24 cellular contexts compared by ENCODE assay signal in the genomic region with DNA sequence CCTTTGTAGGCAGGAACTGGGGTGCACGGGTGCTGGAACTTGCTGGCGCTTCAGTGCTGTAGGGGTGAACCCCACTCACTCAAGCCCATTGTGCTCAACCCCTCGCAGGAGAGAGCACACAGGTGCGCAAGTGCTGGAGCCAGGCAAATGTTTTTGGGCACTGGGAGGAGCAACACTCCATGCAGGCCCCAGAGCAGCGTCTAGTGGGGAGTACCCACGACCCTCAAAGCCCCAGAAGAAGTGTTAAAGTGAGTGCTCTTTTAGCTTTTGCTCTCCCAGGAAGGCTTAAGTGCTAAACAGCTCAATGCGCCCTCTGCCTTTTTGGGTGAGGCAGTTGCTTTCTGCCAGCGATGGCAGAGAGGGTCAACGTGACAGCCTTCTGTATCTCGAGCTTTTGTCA.
"Had no signal": no experiment of that assay in that cellular context is flagged by ENCODE, and none has a peak within 500 bp of the region (broad histone marks: within the 10 kb centered on the region; RNA-seq: fewer than 3 reads in every experiment).

No MANE protein-coding gene starts in this region.

- DNase-seq: activated B cell treated with CpG ODN at 0.5 μM for 24 hours; activated CD4-positive, alpha-beta memory T cell treated with anti-CD3 and anti-CD28 coated beads for 36 hours; activated CD4-positive, alpha-beta T cell treated with anti-CD3 and anti-CD28 coated beads for 48 hours; activated effector memory CD4-positive, alpha-beta T cell treated with Interleukin-2 at 50 U/mL for 16 hours; activated naive CD4-positive, alpha-beta T cell treated with anti-CD3 and anti-CD28 coated beads for 36 hours; activated naive CD8-positive, alpha-beta T cell treated with anti-CD3 and anti-CD28 coated beads, Interleukin-2, amount 10 ng/mL, durations not matched to agents 7 days and 5 days; activated T-cell treated with anti-CD3 and anti-CD28 coated beads, Interleukin-2, amount 50 U/mL, for 48 hours; amniotic stem cell; erythroblast; foreskin fibroblast; heart right ventricle; kidney; ovary; right cardiac atrium; stimulated activated CD4-positive, alpha-beta T cell treated with anti-CD3 and anti-CD28 coated beads, Interleukin-1b, Interleukin-23, amount 100 ng/mL, for 48 hours; stimulated activated naive CD8-positive, alpha-beta T cell treated with anti-CD3 and anti-CD28 coated beads, Interleukin-15, amount 100 ng/mL, for 72 hours; T-helper 1 cell; T-helper 9 cell; uterus had no signal

- H3K4me1 Mint-ChIP-seq: activated B cell treated with CpG ODN at 0.5 μM for 24 hours; activated naive CD8-positive, alpha-beta T cell treated with anti-CD3 and anti-CD28 coated beads, Interleukin-2, amount 10 ng/mL, durations not matched to agents 7 days and 5 days; stimulated activated effector memory CD8-positive, alpha-beta T cell treated with anti-CD3 and anti-CD28 coated beads, Interleukin-12 subunit alpha, Interleukin-12 subunit beta, amount 100 ng/mL, for 72 hours; stimulated activated naive CD8-positive, alpha-beta T cell treated with anti-CD3 and anti-CD28 coated beads, Interleukin-15, amount 100 ng/mL, for 72 hours had no signal

- H3K4me3 ChIP-seq: heart right ventricle, lung, ovary, tibial nerve, uterus had no signal

- H3K27ac ChIP-seq: heart right ventricle, neutrophil, ovary, tibial nerve, uterus had no signal

- H3K36me3 ChIP-seq: heart right ventricle, neutrophil, ovary, tibial nerve, uterus had no signal

- H3K4me3 Mint-ChIP-seq: activated B cell treated with CpG ODN at 0.5 μM for 24 hours; activated CD4-positive, alpha-beta memory T cell treated with anti-CD3 and anti-CD28 coated beads for 36 hours; activated naive CD4-positive, alpha-beta T cell treated with anti-CD3 and anti-CD28 coated beads for 36 hours; activated naive CD8-positive, alpha-beta T cell treated with anti-CD3 and anti-CD28 coated beads, Interleukin-2, amount 10 ng/mL, durations not matched to agents 7 days and 5 days; nephron; stimulated activated effector memory CD8-positive, alpha-beta T cell treated with anti-CD3 and anti-CD28 coated beads, Interleukin-12 subunit alpha, Interleukin-12 subunit beta, amount 100 ng/mL, for 72 hours; stimulated activated naive CD8-positive, alpha-beta T cell treated with anti-CD3 and anti-CD28 coated beads, Interleukin-15, amount 100 ng/mL, for 72 hours had no signal

- H3K4me1 ChIP-seq: heart right ventricle, tibial nerve, uterus had no signal

- ATAC-seq: heart right ventricle; right cardiac atrium; stimulated activated effector memory CD8-positive, alpha-beta T cell treated with anti-CD3 and anti-CD28 coated beads, Interleukin-12 subunit alpha, Interleukin-12 subunit beta, amount 100 ng/mL, for 72 hours; stimulated activated naive CD8-positive, alpha-beta T cell treated with anti-CD3 and anti-CD28 coated beads, Interleukin-15, amount 100 ng/mL, for 72 hours had no signal

- H3K27me3 ChIP-seq: heart right ventricle, neutrophil, ovary, tibial nerve, uterus had no signal

- H3K36me3 Mint-ChIP-seq: activated CD4-positive, alpha-beta memory T cell treated with anti-CD3 and anti-CD28 coated beads for 36 hours; activated naive CD8-positive, alpha-beta T cell treated with anti-CD3 and anti-CD28 coated beads, Interleukin-2, amount 10 ng/mL, durations not matched to agents 7 days and 5 days; stimulated activated effector memory CD8-positive, alpha-beta T cell treated with anti-CD3 and anti-CD28 coated beads, Interleukin-12 subunit alpha, Interleukin-12 subunit beta, amount 100 ng/mL, for 72 hours had no signal

- H3K9me3 ChIP-seq: neutrophil, ovary had no signal

- H3K27me3 Mint-ChIP-seq: activated B cell treated with CpG ODN at 0.5 μM for 24 hours; activated CD4-positive, alpha-beta memory T cell treated with anti-CD3 and anti-CD28 coated beads for 36 hours; activated naive CD8-positive, alpha-beta T cell treated with anti-CD3 and anti-CD28 coated beads, Interleukin-2, amount 10 ng/mL, durations not matched to agents 7 days and 5 days; stimulated activated naive CD8-positive, alpha-beta T cell treated with anti-CD3 and anti-CD28 coated beads, Interleukin-15, amount 100 ng/mL, for 72 hours had no signal

- H3K27ac Mint-ChIP-seq: activated B cell treated with CpG ODN at 0.5 μM for 24 hours; activated CD4-positive, alpha-beta memory T cell treated with anti-CD3 and anti-CD28 coated beads for 36 hours; activated naive CD4-positive, alpha-beta T cell treated with anti-CD3 and anti-CD28 coated beads for 36 hours; activated naive CD8-positive, alpha-beta T cell treated with anti-CD3 and anti-CD28 coated beads, Interleukin-2, amount 10 ng/mL, durations not matched to agents 7 days and 5 days; stimulated activated effector memory CD8-positive, alpha-beta T cell treated with anti-CD3 and anti-CD28 coated beads, Interleukin-12 subunit alpha, Interleukin-12 subunit beta, amount 100 ng/mL, for 72 hours; stimulated activated naive CD8-positive, alpha-beta T cell treated with anti-CD3 and anti-CD28 coated beads, Interleukin-15, amount 100 ng/mL, for 72 hours had no signal
